Comparison of ENCODE assay signal across 21 cellular contexts in the genomic region with DNA sequence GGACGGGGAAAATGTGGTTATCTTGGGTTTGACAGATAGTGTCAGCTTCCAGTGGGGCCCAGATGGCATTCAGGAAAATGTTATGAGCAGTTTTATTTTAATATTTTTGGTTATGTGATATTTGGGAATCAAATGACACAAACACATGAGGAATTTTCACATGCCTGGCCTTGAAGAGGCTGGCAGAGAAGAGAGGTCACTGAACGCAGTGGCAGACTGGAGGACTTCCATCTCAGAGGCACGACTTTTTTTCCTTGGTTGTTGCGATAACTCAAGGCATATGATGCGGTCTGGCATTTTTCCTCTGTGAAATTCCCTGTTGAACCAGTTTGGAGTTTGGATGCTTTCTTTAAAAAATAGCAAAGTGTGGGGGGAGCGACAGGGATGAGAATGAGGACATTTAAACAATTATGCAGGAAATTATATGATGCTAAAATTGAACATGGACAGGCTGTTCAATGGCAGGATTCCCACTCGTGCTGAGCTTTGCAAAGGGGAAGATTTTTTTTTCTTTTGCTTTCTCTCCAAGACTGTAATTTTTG. TPM values are rescaled to one million over a fixed set of nuclear protein-coding genes. Genes with fewer than 3 reads are reported as not detected.
"Had no signal": no experiment of that assay in that cellular context is flagged by ENCODE, and none has a peak within 500 bp of the region (broad histone marks: within the 10 kb centered on the region; RNA-seq: fewer than 3 reads in every experiment).

No MANE protein-coding gene starts in this region.

- DNase-seq: colonic mucosa; dermis blood vessel endothelial cell; esophagus squamous epithelium; foreskin melanocyte; head of caudate nucleus; kidney glomerular epithelial cell; mesendoderm; natural killer cell; ovary; sigmoid colon; small intestine; stimulated activated CD4-positive, alpha-beta T cell treated with anti-CD3 and anti-CD28 coated beads, Interleukin-12 subunit alpha, Interleukin-12 subunit beta, amount 100 ng/mL, for 4 hours; stimulated activated naive CD4-positive, alpha-beta T cell; stomach; trophoblast cell had no signal

RNA-seq across cellular contexts. Expression of gene ARPP21, which starts 36.9 kb away (rescaled TPM):
- total RNA-seq: dermis blood vessel endothelial cell, epithelial cell of proximal tubule, esophagus squamous epithelium, hepatocyte, lung microvascular endothelial cell, mononuclear cell, natural killer cell, ovary, posterior vena cava, right atrium auricular region had no signal
- polyA plus RNA-seq: ovary had no signal
